8 cellular contexts compared by ENCODE assay signal in genomic region chr4:5711479-5712184, GRCh38. TPM values are rescaled to one million over a fixed set of nuclear protein-coding genes. Genes with fewer than 3 reads are reported as not detected.
DNase-seq lines count a peak whose midpoint lies in the region; ATAC-seq and TF ChIP-seq lines count a peak whose summit lies in the region.

No MANE protein-coding gene starts in this region.

- intact Hi-C loops in Calu3 (cut with micrococcal nuclease; ENCODE audit: unreplicated experiment): no loop called here

- H3K4me1 Mint-ChIP-seq in Calu3 (ENCODE audit: low read depth, unreplicated experiment): no peaks in the 10 kb centered on the region

- H3K36me3 Mint-ChIP-seq in Calu3 (ENCODE audit: insufficient read depth, unreplicated experiment): no peaks in the 10 kb centered on the region

- H3K9ac ChIP-seq in NT2/D1 (ENCODE audit: insufficient read length, low read depth): peak overlapping the region; percentile 82

- H3K9me3 Mint-ChIP-seq in Calu3 (ENCODE audit: low read depth, unreplicated experiment): peaks cover 8% of the 10 kb centered on the region

- H3K36me3 ChIP-seq in NT2/D1 (ENCODE audit: insufficient read depth, insufficient read length, low read length) (peaks cover 13% of the 10 kb centered on the region), ectodermal cell (ENCODE audit: control insufficient read depth, insufficient read depth, low read length) (no peaks in the 10 kb centered on the region)

- H3K4me3 Mint-ChIP-seq in Calu3 (ENCODE audit: low read depth, unreplicated experiment): no peak overlapping the region

- peaks cover 10% of the 10 kb centered on the region; the same call in 1 of the 2 replicates for H3K9me3 ChIP-seq in NT2/D1 (ENCODE audit: insufficient read depth, low read length)
- peaks cover 6% of the 10 kb centered on the region for H3K9me3 ChIP-seq in ectodermal cell (ENCODE audit: control insufficient read depth, low read length)

- H3K27ac ChIP-seq in ectodermal cell (ENCODE audit: insufficient read depth, low read depth, low read length, poor library complexity, severe bottlenecking): no peak overlapping the region

- DNase-seq in GM13977 (ENCODE audit: low spot score) (peak; percentile 30), NT2/D1 (ENCODE audit: low read depth, low spot score) (no peak), myocyte (ENCODE audit: low read depth) (peak; percentile 78), pons (ENCODE audit: low spot score) (no peak), SIG-M5 treated with dmso at 0.1 percent for 504 hours (lab: John Stamatoyannopoulos, UW; ENCODE audit: unreplicated experiment) (no peak), Calu3 (no peak)

- CTCF ChIA-PET in Calu3 (lab: Charles Lee): no interaction called here

- ATAC-seq in HG02885 (IDR thresholded peaks at IDR 0.05; ENCODE audit: poor library complexity, unreplicated experiment): no peak

- no peak overlapping the region for H3K27ac Mint-ChIP-seq in Calu3 (ENCODE audit: unreplicated experiment)

- WGBS in ectodermal cell, 2 experiments: 12 to 13% methylated on average over 52 of the region's 52 CpGs

- H3K27me3 Mint-ChIP-seq in Calu3 (ENCODE audit: unreplicated experiment): no peaks in the 10 kb centered on the region

- peaks cover 32% of the 10 kb centered on the region for H3K27me3 ChIP-seq in NT2/D1 (ENCODE audit: insufficient read depth, insufficient read length)
- peaks cover 36% of the 10 kb centered on the region for H3K27me3 ChIP-seq in ectodermal cell (ENCODE audit: control insufficient read depth, insufficient read depth, low read length, poor library complexity, severe bottlenecking)

- TF ChIP-seq CTCF in GM13977 (IDR thresholded peaks at IDR 0.05; ENCODE audit: extremely low read depth, insufficient read depth, missing control alignments): no peak
- TF ChIP-seq CTCF in Calu3 (IDR thresholded peaks at IDR 0.05; ENCODE audit: unreplicated experiment): no peak

- no TSS peak for BruUV-seq in Calu3 (replicated peaks; lab: Mats Ljungman, UMichigan)

- peaks cover 26% of the 10 kb centered on the region for H3K4me1 ChIP-seq in NT2/D1 (ENCODE audit: insufficient read depth, insufficient read length)
- H3K4me1 ChIP-seq in ectodermal cell (ENCODE audit: control insufficient read depth, insufficient read depth, low read length): peaks cover 26% of the 10 kb centered on the region

- peak overlapping the region; percentile 77 for H3K4me3 ChIP-seq in NT2/D1 (ENCODE audit: insufficient read length, low read depth)
- H3K4me3 ChIP-seq in ectodermal cell (ENCODE audit: insufficient read depth, low read depth, low read length): peak overlapping the region; percentile 53

- in situ Hi-C loops in GM13977 (cut with MboI; ENCODE audit: low pct_unique_long_range_greater_than_20kb, low sequenced_read_pairs, unreplicated experiment): no loop called here

RNA-seq across cellular contexts. Expression of gene EVC, which starts 0.6 kb away (rescaled TPM):
- 10.6 TPM for polyA plus RNA-seq in ectodermal cell (2013, experiment 1 of 4)
- 10.0 TPM for polyA plus RNA-seq in ectodermal cell (2013, experiment 2 of 4)
- 9.3 TPM for polyA plus RNA-seq in ectodermal cell (2013, experiment 3 of 4)
- 10.7 TPM for polyA plus RNA-seq in ectodermal cell (2013, experiment 4 of 4)
- total RNA-seq in myocyte (74.5 and 82.9 TPM in 2 replicates), Calu3 (2022) (not detected in 2 replicates)
- 40.7 TPM for polyA plus RNA-seq in myocyte (2012)

RNA-seq across cellular contexts. Expression of gene EVC2, which starts 3.3 kb away (rescaled TPM):
- 7.6 TPM for polyA plus RNA-seq in ectodermal cell (2013, experiment 1 of 4)
- 7.2 TPM for polyA plus RNA-seq in ectodermal cell (2013, experiment 2 of 4)
- 4.7 TPM for polyA plus RNA-seq in ectodermal cell (2013, experiment 3 of 4)
- 5.5 TPM for polyA plus RNA-seq in ectodermal cell (2013, experiment 4 of 4)
- total RNA-seq in myocyte (10.8 and 11.6 TPM in 2 replicates), Calu3 (2022) (not detected in 2 replicates)
- 7.0 TPM for polyA plus RNA-seq in myocyte (2012)

Comparison
In these comparisons a context has a peak if more than half of its experiments do, and no peak if none do; other contexts are left out.
1. DNase-seq: peak in GM13977 (single experiment) and myocyte (single experiment); none in NT2/D1 (single experiment), pons (single experiment), SIG-M5 treated with dmso at 0.1 percent for 504 hours (single experiment) and Calu3 (single experiment).
2. RNA of gene EVC, which starts 0.6 kb away (total RNA-seq): 74.5 to 82.9 TPM in myocyte; not detected in Calu3; every median in the first group is over 10 times any median in the second.
3. RNA of gene EVC2, which starts 3.3 kb away (total RNA-seq): 10.8 to 11.6 TPM in myocyte; not detected in Calu3; every median in the first group is over 10 times any median in the second.